ENCODE assay signal across 9 cellular contexts in the genomic region with DNA sequence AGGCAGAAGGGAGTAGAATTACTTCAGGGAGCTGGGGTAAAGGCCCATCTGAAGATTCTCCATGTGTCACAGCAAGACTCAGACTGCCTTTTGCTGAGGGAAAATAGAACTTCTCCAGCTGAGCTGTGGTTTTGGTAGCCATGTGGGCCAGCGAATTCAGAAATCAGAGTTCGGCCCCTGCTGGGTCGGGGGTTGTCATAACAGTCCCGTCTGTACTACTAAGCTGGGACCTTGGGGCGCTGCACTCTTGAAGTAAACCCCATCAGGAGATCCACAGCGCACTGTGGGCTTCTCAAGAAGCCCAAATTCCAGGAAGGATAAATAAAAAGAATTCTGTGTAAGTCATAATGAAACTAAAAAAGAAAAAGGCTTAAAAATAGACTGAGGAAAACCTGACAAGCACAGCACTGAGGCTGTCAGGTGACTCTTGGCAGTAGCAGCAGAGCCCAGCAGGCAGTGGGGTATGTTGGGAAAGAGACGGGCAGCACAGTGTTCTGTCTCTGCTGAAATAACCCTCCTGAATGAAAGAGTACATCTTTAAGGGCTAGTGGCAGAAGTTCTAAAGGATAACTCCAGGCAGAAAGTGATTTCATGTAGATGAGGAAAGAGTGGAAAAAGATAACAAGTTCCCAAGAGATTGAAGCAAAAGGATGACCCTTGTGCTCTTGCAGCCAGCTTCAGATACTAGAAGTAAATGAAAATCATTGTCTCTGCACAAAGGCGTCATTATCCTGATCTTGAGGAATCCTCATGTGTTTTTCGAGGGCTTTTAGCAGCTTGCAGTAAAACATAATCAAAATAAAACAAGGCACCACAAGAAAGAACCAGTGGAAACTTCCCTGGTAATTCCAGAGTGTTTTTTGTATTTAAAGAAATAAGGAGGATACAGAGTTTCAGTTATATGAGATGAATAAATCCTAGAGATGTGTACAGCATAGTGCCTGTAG.
DNase-seq lines count a peak whose midpoint lies in the region; ATAC-seq lines count a peak whose summit lies in the region.
"Had no signal": no experiment of that assay in that cellular context is flagged by ENCODE, and none has a peak within 500 bp of the region (broad histone marks: within the 10 kb centered on the region; RNA-seq: fewer than 3 reads in every experiment).

No MANE protein-coding gene starts in this region.

- no peak overlapping the region for H4K91ac ChIP-seq in neuronal stem cell (ENCODE audit: low read depth, low read length, poor library complexity)

- peak overlapping the region; percentile 80 for H3K4me3 Mint-ChIP-seq in activated naive CD8-positive, alpha-beta T cell treated with anti-CD3 and anti-CD28 coated beads for 36 hours
- H3K4me3 Mint-ChIP-seq in stimulated activated memory B cell treated with anti-CD40 and anti-IgM and Interleukin-4, amounts not matched to agents 10 μg/mL and 1 μg/mL and 100 μg/mL, for 72 hours, result peak overlapping the region; percentile 33

- H4K8ac ChIP-seq in neuronal stem cell (ENCODE audit: low read depth, low read length), result no peak overlapping the region

- DNase-seq in OCI-M1 (lab: John Stamatoyannopoulos, UW) (peak; percentile 42), left lobe of liver (ENCODE audit: low spot score) (no peak), GDM1 (lab: John Stamatoyannopoulos, UW) (no peak), H4 (ENCODE audit: low spot score) (no peak), neuronal stem cell (ENCODE audit: low spot score) (no peak)
- peak; percentile 67 for DNase-seq in activated naive CD8-positive, alpha-beta T cell treated with anti-CD3 and anti-CD28 coated beads for 36 hours
- DNase-seq: NCI-H69 had no signal

- WGBS in neuronal stem cell (ENCODE audit: extremely low coverage in 2 of 2, insufficient read length in 2 of 2, insufficient replicate concordance in 1 of 2), 2 donors, result no CpG with 5 or more reads among the region's 9 CpGs

- peaks cover 3% of the 10 kb centered on the region for H3K9me3 Mint-ChIP-seq in activated naive CD8-positive, alpha-beta T cell treated with anti-CD3 and anti-CD28 coated beads for 36 hours
- H3K9me3 Mint-ChIP-seq in stimulated activated memory B cell treated with anti-CD40 and anti-IgM and Interleukin-4, amounts not matched to agents 10 μg/mL and 1 μg/mL and 100 μg/mL, for 72 hours, result no peaks in the 10 kb centered on the region

- H3K9me3 ChIP-seq in neuronal stem cell (replicated peaks in 1 of 2; ENCODE audit: control insufficient read depth in 2 of 2, insufficient read depth in 1 of 2, low read depth in 1 of 2, low read length in 2 of 2), result no peaks in the 10 kb centered on the region

- H3K36me3 ChIP-seq in neuronal stem cell (replicated peaks in 1 of 2; ENCODE audit: control insufficient read depth in 2 of 2, insufficient read depth in 2 of 2, low read length in 2 of 2), result peaks cover 30 to 90% of the 10 kb centered on the region in 2 donors

- ATAC-seq in left lobe of liver, result peak; percentile 50
- peak; percentile 49 for ATAC-seq in stimulated activated memory B cell treated with anti-CD40 and anti-IgM and Interleukin-4, amounts not matched to agents 10 μg/mL and 1 μg/mL and 100 μg/mL, for 72 hours
- no peak for ATAC-seq in GM19463 (IDR thresholded peaks at IDR 0.05; ENCODE audit: unreplicated experiment)

- no peak overlapping the region for H3K14ac ChIP-seq in neuronal stem cell (ENCODE audit: low read length)

- H2BK120ac ChIP-seq in neuronal stem cell (ENCODE audit: low read depth, low read length), result no peak overlapping the region

- peaks cover 80% of the 10 kb centered on the region for H3K4me1 Mint-ChIP-seq in activated naive CD8-positive, alpha-beta T cell treated with anti-CD3 and anti-CD28 coated beads for 36 hours
- peaks cover 58% of the 10 kb centered on the region for H3K4me1 Mint-ChIP-seq in stimulated activated memory B cell treated with anti-CD40 and anti-IgM and Interleukin-4, amounts not matched to agents 10 μg/mL and 1 μg/mL and 100 μg/mL, for 72 hours

- no peak overlapping the region for H3K9ac ChIP-seq in neuronal stem cell (ENCODE audit: low read depth, low read length, poor library complexity)

- H3K4me1 ChIP-seq in neuronal stem cell (ENCODE audit: control insufficient read depth in 2 of 2, insufficient read depth in 1 of 2, low read depth in 1 of 2, low read length in 2 of 2), result peaks cover 0 to 5% of the 10 kb centered on the region in 2 donors

- H3K27me3 ChIP-seq in neuronal stem cell (ENCODE audit: control insufficient read depth in 3 of 3, insufficient read depth in 3 of 3, low read depth in 1 of 3, low read length in 3 of 3), result no peaks in the 10 kb centered on the region

- H3K4ac ChIP-seq in neuronal stem cell (ENCODE audit: low read length), result no peak overlapping the region

- H3K23ac ChIP-seq in neuronal stem cell (ENCODE audit: low read depth, low read length, poor library complexity), result no peak overlapping the region

- H3K4me2 ChIP-seq in neuronal stem cell (ENCODE audit: insufficient read depth, low read length, poor library complexity, severe bottlenecking), result no peak overlapping the region

- peak overlapping the region; percentile 100 for H3K27ac Mint-ChIP-seq in activated naive CD8-positive, alpha-beta T cell treated with anti-CD3 and anti-CD28 coated beads for 36 hours
- H3K27ac Mint-ChIP-seq in stimulated activated memory B cell treated with anti-CD40 and anti-IgM and Interleukin-4, amounts not matched to agents 10 μg/mL and 1 μg/mL and 100 μg/mL, for 72 hours, result peak overlapping the region; percentile 80

- H3K36me3 Mint-ChIP-seq in activated naive CD8-positive, alpha-beta T cell treated with anti-CD3 and anti-CD28 coated beads for 36 hours, result peaks cover 73% of the 10 kb centered on the region
- H3K36me3 Mint-ChIP-seq in stimulated activated memory B cell treated with anti-CD40 and anti-IgM and Interleukin-4, amounts not matched to agents 10 μg/mL and 1 μg/mL and 100 μg/mL, for 72 hours, result peaks cover 43% of the 10 kb centered on the region

- no peaks in the 10 kb centered on the region for H3K79me1 ChIP-seq in neuronal stem cell (ENCODE audit: low read depth, low read length)

- H3K4me3 ChIP-seq in neuronal stem cell (ENCODE audit: low read length in 2 of 2), result no peak overlapping the region

- H2BK12ac ChIP-seq in neuronal stem cell (ENCODE audit: low read length), result no peak overlapping the region

- no peak overlapping the region for H3K18ac ChIP-seq in neuronal stem cell (ENCODE audit: low read length)

- H2BK5ac ChIP-seq in neuronal stem cell (ENCODE audit: low read length), result no peak overlapping the region

- H2BK15ac ChIP-seq in neuronal stem cell (ENCODE audit: low read length), result no peak overlapping the region

- H2AK5ac ChIP-seq in neuronal stem cell (ENCODE audit: low read depth, low read length), result no peak overlapping the region

- no peak overlapping the region for H2AFZ ChIP-seq in neuronal stem cell (ENCODE audit: low read length)

- H3K27ac ChIP-seq in neuronal stem cell (replicated peaks; ENCODE audit: low read length), result no peak overlapping the region

- no peaks in the 10 kb centered on the region for H3K27me3 Mint-ChIP-seq in activated naive CD8-positive, alpha-beta T cell treated with anti-CD3 and anti-CD28 coated beads for 36 hours
- no peaks in the 10 kb centered on the region for H3K27me3 Mint-ChIP-seq in stimulated activated memory B cell treated with anti-CD40 and anti-IgM and Interleukin-4, amounts not matched to agents 10 μg/mL and 1 μg/mL and 100 μg/mL, for 72 hours

Comparison
In these comparisons a context has a peak if more than half of its experiments do, and no peak if none do; other contexts are left out.
1. DNase-seq: peak in OCI-M1 (single experiment) and activated naive CD8-positive, alpha-beta T cell treated with anti-CD3 and anti-CD28 coated beads for 36 hours (single experiment); none in left lobe of liver (single experiment), GDM1 (single experiment), H4 (single experiment) and neuronal stem cell (single experiment).